In genomic region chr1:79547514-79547913, GRCh38 we compare ENCODE assay signal across 10 cellular contexts.
"Had no signal": no experiment of that assay in that cellular context is flagged by ENCODE, and none has a peak within 500 bp of the region (broad histone marks: within the 10 kb centered on the region; RNA-seq: fewer than 3 reads in every experiment).

No MANE protein-coding gene starts in this region.

- H3K9me3 Mint-ChIP-seq: H9, HFFc6 had no signal

- ATAC-seq: HCT116 had no signal

- H3K4me1 Mint-ChIP-seq: H9 had no signal

- H3K36me3 ChIP-seq: HAP-1 had no signal

- H3K27ac Mint-ChIP-seq: H9, HFFc6 had no signal

- DNase-seq: GM23248, GOT3, H7, H9, HCEC 1CT, HFFc6 had no signal

- H3K27ac ChIP-seq: GM23248 had no signal

- H3K9ac ChIP-seq: GM23248 had no signal

- H3K4me3 ChIP-seq: GM23248, HAP-1 had no signal

- H3K4me1 ChIP-seq: HAP-1 had no signal

- H2AFZ ChIP-seq: GM23248 had no signal

- H3K9me3 ChIP-seq: HAP-1 had no signal

- FAIRE-seq: H1, H54 had no signal

- H3K4me3 Mint-ChIP-seq: H9, HFFc6 had no signal
